21 cellular contexts compared by ENCODE assay signal in genomic region chrX:115017455-115017854, GRCh38. TPM values are rescaled to one million over a fixed set of nuclear protein-coding genes. Genes with fewer than 3 reads are reported as not detected.
DNase-seq lines count a peak whose midpoint lies in the region; TF ChIP-seq lines count a peak whose summit lies in the region.
"Had no signal": no experiment of that assay in that cellular context is flagged by ENCODE, and none has a peak within 500 bp of the region (broad histone marks: within the 10 kb centered on the region; RNA-seq: fewer than 3 reads in every experiment).

IL13RA2 (minus strand) TSS chrX:115017616; CDS start chrX:115017269, 347 bp downstream.

- no peaks in the 10 kb centered on the region for H3K27me3 Mint-ChIP-seq in endothelial cell (ENCODE audit: unreplicated experiment)
- H3K27me3 Mint-ChIP-seq: stimulated activated naive B cell treated with anti-CD40 and anti-IgM and Interleukin-4, amounts not matched to agents 10 μg/mL and 1 μg/mL and 100 μg/mL, for 72 hours had no signal

- peak within 1 kb of the TSS; percentile 25 for H3K4me3 ChIP-seq in neuron (ENCODE audit: low read length)
- no peak within 1 kb of the TSS for H3K4me3 ChIP-seq in H7 (ENCODE audit: insufficient read depth, low read depth, low read length)

- H3K4me3 Mint-ChIP-seq in endothelial cell (ENCODE audit: unreplicated experiment), result no peak within 1 kb of the TSS
- H3K4me3 Mint-ChIP-seq: CD14-positive monocyte; stimulated activated naive B cell treated with anti-CD40 and anti-IgM and Interleukin-4, amounts not matched to agents 10 μg/mL and 1 μg/mL and 100 μg/mL, for 72 hours; T-helper 2 cell treated with Interferon-gamma antibody and Interleukin-4, amounts not matched to agents 5 μg/mL and 100 μg/mL, for 36 hours had no signal

- no peaks in the 10 kb centered on the region for H3K9me3 ChIP-seq in neuron (ENCODE audit: low read length)

- no peaks in the 10 kb centered on the region for H3K27me3 ChIP-seq in neuron (ENCODE audit: insufficient read depth, low read length)
- H3K27me3 ChIP-seq in H7 (ENCODE audit: control insufficient read depth, insufficient read depth, low read length), result no peaks in the 10 kb centered on the region

- TF ChIP-seq CTCF in endothelial cell (IDR thresholded peaks at IDR 0.05; ENCODE audit: unreplicated experiment), result no peak

- H3K27ac Mint-ChIP-seq in endothelial cell (ENCODE audit: unreplicated experiment), result peak within 1 kb of the TSS; percentile 57
- H3K27ac Mint-ChIP-seq: CD14-positive monocyte; stimulated activated naive B cell treated with anti-CD40 and anti-IgM and Interleukin-4, amounts not matched to agents 10 μg/mL and 1 μg/mL and 100 μg/mL, for 72 hours; T-helper 2 cell treated with Interferon-gamma antibody and Interleukin-4, amounts not matched to agents 5 μg/mL and 100 μg/mL, for 36 hours had no signal

- H3K36me3 ChIP-seq in neuron (ENCODE audit: insufficient read depth, low read length), result no peaks in the 10 kb centered on the region
- no peaks in the 10 kb centered on the region for H3K36me3 ChIP-seq in H7 (replicated peaks; ENCODE audit: control insufficient read depth, insufficient read depth, low read length)

- H3K9me3 Mint-ChIP-seq in endothelial cell (ENCODE audit: unreplicated experiment), result no peaks in the 10 kb centered on the region
- H3K9me3 Mint-ChIP-seq: stimulated activated naive B cell treated with anti-CD40 and anti-IgM and Interleukin-4, amounts not matched to agents 10 μg/mL and 1 μg/mL and 100 μg/mL, for 72 hours; T-helper 2 cell treated with Interferon-gamma antibody and Interleukin-4, amounts not matched to agents 5 μg/mL and 100 μg/mL, for 36 hours had no signal

- no peaks in the 10 kb centered on the region for H3K36me3 Mint-ChIP-seq in endothelial cell (ENCODE audit: low read depth, unreplicated experiment)
- H3K36me3 Mint-ChIP-seq: CD14-positive monocyte; stimulated activated naive B cell treated with anti-CD40 and anti-IgM and Interleukin-4, amounts not matched to agents 10 μg/mL and 1 μg/mL and 100 μg/mL, for 72 hours had no signal

- DNase-seq in DMS 273 (lab: John Stamatoyannopoulos, UW; ENCODE audit: unreplicated experiment) (peak; percentile 5), DMS 273 treated with DMSO at 0.1 percent for 48 hours (lab: John Stamatoyannopoulos, UW) (no peak), SK-N-DZ (ENCODE audit: low spot score) (peak; percentile 1), endothelial cell (ENCODE audit: low spot score) (peak; percentile 3), H7 (no peak), medulla oblongata (ENCODE audit: extremely low spot score) (no peak)
- DNase-seq in stimulated activated CD4-positive, alpha-beta T cell treated with anti-CD3 and anti-CD28 coated beads, Interleukin-1b, Interleukin-23, amount 100 ng/mL, for 48 hours, result no peak
- DNase-seq: activated CD8-positive, alpha-beta memory T cell treated with anti-CD3 and anti-CD28 coated beads, Interleukin-2, amount 50 U/mL, for 48 hours; activated naive CD4-positive, alpha-beta T cell treated with anti-CD3 and anti-CD28 coated beads, Interleukin-2, amount 50 U/mL, for 16 hours; DND-41; effector CD4-positive, alpha-beta T cell; KG1; NCI-H1092 treated with DMSO at 0.1 percent for 48 hours; NCI-H2171 treated with DMSO at 0.1 percent for 48 hours; SIG-M5; small intestine; stimulated activated naive B cell treated with anti-CD40 and anti-IgM and Interleukin-4, amounts not matched to agents 10 μg/mL and 1 μg/mL and 100 μg/mL, for 72 hours had no signal

- no peaks in the 10 kb centered on the region for H3K4me1 Mint-ChIP-seq in endothelial cell (ENCODE audit: unreplicated experiment)
- H3K4me1 Mint-ChIP-seq: CD14-positive monocyte; stimulated activated naive B cell treated with anti-CD40 and anti-IgM and Interleukin-4, amounts not matched to agents 10 μg/mL and 1 μg/mL and 100 μg/mL, for 72 hours had no signal

- no peaks in the 10 kb centered on the region for H3K4me1 ChIP-seq in neuron (ENCODE audit: insufficient read depth, low read length)
- H3K4me1 ChIP-seq: parathyroid adenoma had no signal

- H2AFZ ChIP-seq in neuron (ENCODE audit: low read depth, low read length), result peak within 1 kb of the TSS; percentile 22
- H2AFZ ChIP-seq: parathyroid adenoma had no signal

RNA-seq across cellular contexts. Expression of gene IL13RA2, which starts in this region (rescaled TPM):
- polyA plus RNA-seq in SK-N-DZ (2014; cell fraction: cytosol; rRNA removed), result not detected in 2 replicates
- polyA plus RNA-seq in SK-N-DZ (2014; cell fraction: nucleus; rRNA removed), result 0.60 TPM in 1 of 2 replicates, not detected in the other
- total RNA-seq in endothelial cell (ENCODE audit: unreplicated experiment), result not detected
- total RNA-seq in H7 (2014; rRNA removed; shearing (Covaris generic)), result not detected in 2 replicates
- polyA plus RNA-seq: CD14-positive monocyte had no signal

Comparison
In these comparisons a context has a peak if more than half of its experiments do, and no peak if none do; other contexts are left out.
1. DNase-seq: peak in DMS 273 (single experiment) and SK-N-DZ (single experiment); none in DMS 273 treated with DMSO at 0.1 percent for 48 hours (single experiment), stimulated activated CD4-positive, alpha-beta T cell treated with anti-CD3 and anti-CD28 coated beads, Interleukin-1b, Interleukin-23, amount 100 ng/mL, for 48 hours (single experiment), H7 (single experiment) and medulla oblongata (single experiment).
2. Peak in DNase-seq in endothelial cell; RNA of the gene not detected or under 1 TPM.